ENCODE assay signal across 27 cellular contexts in the genomic region with DNA sequence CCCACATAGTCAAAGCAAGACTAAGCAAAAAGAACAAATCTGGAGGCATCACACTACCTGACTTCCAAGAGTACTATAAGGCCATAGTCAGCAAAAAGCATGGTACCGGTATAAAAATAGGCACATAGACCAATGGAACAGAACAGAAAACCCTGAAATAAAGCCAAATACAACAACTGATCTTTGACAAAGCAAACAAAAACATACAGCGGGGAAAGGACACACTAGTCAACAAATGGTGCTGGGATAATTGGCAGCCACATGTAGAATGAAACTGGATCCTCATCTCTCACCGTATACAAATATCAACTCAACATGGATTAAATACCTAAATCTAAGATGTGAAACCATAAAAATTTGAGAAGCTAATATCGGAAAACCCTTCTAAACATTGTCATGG.
DNase-seq lines count a peak whose midpoint lies in the region; ATAC-seq, FAIRE-seq and TF ChIP-seq lines count a peak whose summit lies in the region.
"Had no signal": no experiment of that assay in that cellular context is flagged by ENCODE, and none has a peak within 500 bp of the region (broad histone marks: within the 10 kb centered on the region; RNA-seq: fewer than 3 reads in every experiment).

No MANE protein-coding gene starts in this region.

- ATAC-seq in HepG2: no peak
- no peak for ATAC-seq in HG03354 (IDR thresholded peaks at IDR 0.05; ENCODE audit: poor library complexity, severe bottlenecking, unreplicated experiment)
- ATAC-seq: GM12878, PC-3, T-cell had no signal

- TF ChIP-seq CTCF in LNCaP clone FGC (IDR thresholded peaks at IDR 0.05; ENCODE audit: control insufficient read depth, extremely low read depth, insufficient read depth) (no peak), HepG2 (CRISPR knock-in tag; IDR thresholded peaks at IDR 0.05) (no peak), type B pancreatic cell (conservative IDR thresholded peaks at IDR 0.05) (no peak), left ventricle myocardium inferior (IDR thresholded peaks at IDR 0.05; ENCODE audit: borderline replicate concordance) (no peak)

- H3K4me3 ChIP-seq in LNCaP clone FGC (ENCODE audit: low read depth, low read length) (no peak overlapping the region), HepG2 (replicated peaks in 1 of 3; ENCODE audit: insufficient read depth in 1 of 3, low read depth in 2 of 3, low read length in 3 of 3) (no peak overlapping the region), left ventricle myocardium inferior (no peak overlapping the region)
- H3K4me3 ChIP-seq: GM12878, HAP-1, SJSA1 had no signal

- H3K4me1 ChIP-seq in HepG2 (ENCODE audit: insufficient read depth, low read length): no peaks in the 10 kb centered on the region
- H3K4me1 ChIP-seq in left ventricle myocardium inferior: no peaks in the 10 kb centered on the region
- H3K4me1 ChIP-seq: HAP-1, SJSA1 had no signal

- H3K9ac ChIP-seq in HepG2 (ENCODE audit: insufficient read depth, low read depth, low read length): no peak overlapping the region

- peaks cover 5% of the 10 kb centered on the region for H3K4me1 Mint-ChIP-seq in type B pancreatic cell (ENCODE audit: unreplicated experiment)
- H3K4me1 Mint-ChIP-seq: T-cell had no signal

- H3K27me3 Mint-ChIP-seq in type B pancreatic cell: no peaks in the 10 kb centered on the region
- H3K27me3 Mint-ChIP-seq: T-cell had no signal

- WGBS in HepG2 (ENCODE audit: low lambda C conversion rate): 24% methylated on average over 4 of the region's 4 CpGs

- H3K27me3 ChIP-seq in HepG2 (ENCODE audit: control insufficient read depth in 1 of 2, insufficient read depth in 2 of 2, low read length in 2 of 2): peaks cover 0 to 5% of the 10 kb centered on the region in 2 experiments; a peak in 1 of 5 replicates
- H3K27me3 ChIP-seq in left ventricle myocardium inferior (ENCODE audit: low read depth): no peaks in the 10 kb centered on the region
- H3K27me3 ChIP-seq: SJSA1 had no signal

- peak; percentile 38 for DNase-seq in NCI-H1105 treated with DMSO at 0.1 percent for 48 hours (lab: John Stamatoyannopoulos, UW)
- no peak for DNase-seq in NCI-H1105 (lab: John Stamatoyannopoulos, UW)
- DNase-seq in LNCaP clone FGC (ENCODE audit: low read depth): peak; percentile 75
- DNase-seq in NCI-H69 (lab: John Stamatoyannopoulos, UW): peak; percentile 18
- no peak for DNase-seq in HepG2 (ENCODE audit: low spot score)
- no peak for DNase-seq in type B pancreatic cell (ENCODE audit: extremely low spot score, unreplicated experiment)
- DNase-seq in left ventricle myocardium inferior: no peak
- DNase-seq: DMS79; EL; GDM1; GOT3; HFFc6; Karpas-422; MV-4-11; NCI-H1417 treated with DMSO at 0.1 percent for 48 hours; NCI-H1694 treated with DMSO at 0.1 percent for 48 hours; NCI-H2107; NCI-H446 treated with DMSO at 0.1 percent for 48 hours; NCI-H526; NK-92 treated with Interleukin-12 subunit alpha and Interleukin-12 subunit beta, amount 100 ng/mL, for 24 hours; PC-3; T-cell had no signal

- H3K9me3 ChIP-seq in HepG2 (ENCODE audit: low read length) (no peaks in the 10 kb centered on the region), left ventricle myocardium inferior (replicated peaks) (peaks cover 3% of the 10 kb centered on the region)

- H4K20me1 ChIP-seq in HepG2 (ENCODE audit: insufficient read depth, low read length): no peaks in the 10 kb centered on the region

- no peak overlapping the region for H3K27ac ChIP-seq in HepG2 (ENCODE audit: extremely low read length, insufficient read depth, low read length)
- H3K27ac ChIP-seq in left ventricle myocardium inferior (replicated peaks): no peak overlapping the region
- H3K27ac ChIP-seq: HL-60, SJSA1 had no signal

- no TSS peak for BruUV-seq in HepG2 (replicated peaks; lab: Mats Ljungman, UMichigan)

- FAIRE-seq in HepG2 (lab: Jason Lieb, UNC): no peak
- FAIRE-seq: GM12878 had no signal

- CTCF ChIA-PET in HepG2 (lab: Yijun Ruan, JAX; ENCODE audit: low intra/inter-chr PET ratio, low total read pairs): no interaction called here

- no peaks in the 10 kb centered on the region for H3K36me3 Mint-ChIP-seq in type B pancreatic cell
- H3K36me3 Mint-ChIP-seq: T-cell had no signal

- no peak for TF ChIP-seq RAD21 in HepG2 (CRISPR knock-in tag; IDR thresholded peaks at IDR 0.05)

- POLR2A ChIA-PET in HepG2 (lab: Yijun Ruan, JAX): no interaction called here

- H2AFZ ChIP-seq in HepG2 (ENCODE audit: low read length): no peak overlapping the region

- no peaks in the 10 kb centered on the region for H3K9me3 Mint-ChIP-seq in type B pancreatic cell
- H3K9me3 Mint-ChIP-seq: HFFc6 had no signal

- H3K4me3 Mint-ChIP-seq in type B pancreatic cell: no peak overlapping the region
- H3K4me3 Mint-ChIP-seq: HFFc6, T-cell had no signal

- TF ChIP-seq EP300 in HepG2 (IDR thresholded peaks at IDR 0.05; ENCODE audit: low read depth in 2 of 2, low read length in 2 of 2) (no peak), HepG2 (CRISPR knock-in tag; IDR thresholded peaks at IDR 0.05; ENCODE audit: borderline replicate concordance) (no peak)

- in situ Hi-C loops in HepG2 (cut with HindIII; ENCODE audit: extremely low pct_ligation_motif_present, low pct_unique_long_range_greater_than_20kb): no loop called here

- no peak overlapping the region for H3K27ac Mint-ChIP-seq in type B pancreatic cell
- H3K27ac Mint-ChIP-seq: HFFc6, T-cell had no signal

- H3K79me2 ChIP-seq in HepG2 (ENCODE audit: insufficient read depth, low read length): no peaks in the 10 kb centered on the region

- TF ChIP-seq POLR2A in HepG2 (IDR thresholded peaks at IDR 0.05; ENCODE audit: insufficient read depth in 1 of 2, low read depth in 2 of 2, low read length in 2 of 2): no peak

- H3K36me3 ChIP-seq in HepG2 (replicated peaks in 1 of 2; ENCODE audit: control insufficient read depth in 1 of 2, insufficient read depth in 2 of 2, low read length in 2 of 2) (no peaks in the 10 kb centered on the region), left ventricle myocardium inferior (no peaks in the 10 kb centered on the region)
- H3K36me3 ChIP-seq: HAP-1, SJSA1 had no signal

- H3K4me2 ChIP-seq in HepG2 (ENCODE audit: low read depth, low read length): no peak overlapping the region

- intact Hi-C loops in HepG2 (cut with micrococcal nuclease; ENCODE audit: unreplicated experiment) (no loop called here), left ventricle myocardium inferior (cut with micrococcal nuclease) (no loop called here)

TF ChIP-seq in HepG2, 621 proteins besides CTCF, POLR2A, EP300 and RAD21:
- TF ChIP-seq, protein P1, sequence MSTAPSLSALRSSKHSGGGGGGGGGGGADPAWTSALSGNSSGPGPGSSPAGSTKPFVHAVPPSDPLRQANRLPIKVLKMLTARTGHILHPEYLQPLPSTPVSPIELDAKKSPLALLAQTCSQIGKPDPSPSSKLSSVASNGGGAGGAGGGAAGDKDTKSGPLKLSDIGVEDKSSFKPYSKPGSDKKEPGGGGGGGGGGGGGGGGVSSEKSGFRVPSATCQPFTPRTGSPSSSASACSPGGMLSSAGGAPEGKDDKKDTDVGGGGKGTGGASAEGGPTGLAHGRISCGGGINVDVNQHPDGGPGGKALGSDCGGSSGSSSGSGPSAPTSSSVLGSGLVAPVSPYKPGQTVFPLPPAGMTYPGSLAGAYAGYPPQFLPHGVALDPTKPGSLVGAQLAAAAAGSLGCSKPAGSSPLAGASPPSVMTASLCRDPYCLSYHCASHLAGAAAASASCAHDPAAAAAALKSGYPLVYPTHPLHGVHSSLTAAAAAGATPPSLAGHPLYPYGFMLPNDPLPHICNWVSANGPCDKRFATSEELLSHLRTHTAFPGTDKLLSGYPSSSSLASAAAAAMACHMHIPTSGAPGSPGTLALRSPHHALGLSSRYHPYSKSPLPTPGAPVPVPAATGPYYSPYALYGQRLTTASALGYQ (CRISPR knock-in tag; IDR thresholded peaks at IDR 0.05): no peak
- no peak for TF ChIP-seq TEAD2 (CRISPR knock-in tag; IDR thresholded peaks at IDR 0.05)
- peak; percentile 41 to 57; a peak in 3 of 4 replicates for TF ChIP-seq MAFK (conservative IDR thresholded peaks at IDR 0.05 in 1 of 2, IDR thresholded peaks at IDR 0.05 in 1 of 2; ENCODE audit: low read length in 2 of 2)
- TF ChIP-seq YEATS2 (CRISPR knock-in tag; IDR thresholded peaks at IDR 0.05; ENCODE audit: borderline replicate concordance): no peak
- TF ChIP-seq MAFF (IDR thresholded peaks at IDR 0.05; ENCODE audit: low read depth, low read length): peak; percentile 31; the same call in 1 of the 2 replicates
- TF ChIP-seq ZNF136 (CRISPR knock-in tag; IDR thresholded peaks at IDR 0.05; ENCODE audit: low read depth): no peak
- no peak for TF ChIP-seq ZSCAN9 (CRISPR knock-in tag; IDR thresholded peaks at IDR 0.05; ENCODE audit: borderline replicate concordance)
- TF ChIP-seq ZNF816 (CRISPR knock-in tag; IDR thresholded peaks at IDR 0.05; ENCODE audit: borderline replicate concordance): no peak
- TF ChIP-seq HOXD1 (CRISPR knock-in tag; IDR thresholded peaks at IDR 0.05): no peak

Comparison
In these comparisons a context has a peak if more than half of its experiments do, and no peak if none do; other contexts are left out.
1. DNase-seq: peak in NCI-H1105 treated with DMSO at 0.1 percent for 48 hours (single experiment), LNCaP clone FGC (single experiment) and NCI-H69 (single experiment); none in NCI-H1105 (single experiment), HepG2 (single experiment), type B pancreatic cell (single experiment) and left ventricle myocardium inferior (single experiment).